In genomic region chr1:183281553-183282091, GRCh38 we compare ENCODE assay signal across 8 cellular contexts.
A peak's percentile ranks its signal among the peaks of the same experiment; 100 is the strongest.
DNase-seq lines count a peak whose midpoint lies in the region; ATAC-seq and TF ChIP-seq lines count a peak whose summit lies in the region.

No MANE protein-coding gene starts in this region.

- ATAC-seq in activated T-helper 17 cell treated with anti-CD3 and anti-CD28 coated beads, Interleukin-2, amount 50 U/mL, for 72 hours (replicated peaks): peak; percentile 66

- H3K36me3 Mint-ChIP-seq in CD14-positive monocyte: no peaks in the 10 kb centered on the region
- no peaks in the 10 kb centered on the region for H3K36me3 Mint-ChIP-seq in activated T-helper 17 cell treated with anti-CD3 and anti-CD28 coated beads, Interleukin-2, amount 50 U/mL, for 72 hours (ENCODE audit: low read depth)

- H3K4me1 ChIP-seq in neutrophil (ENCODE audit: control insufficient read depth in 1 of 2, insufficient read depth in 1 of 2, low read depth in 1 of 2, low read length in 1 of 2) (peaks cover 37 to 40% of the 10 kb centered on the region in 2 experiments), stomach smooth muscle (ENCODE audit: control insufficient read depth, insufficient read depth, low read length) (peaks cover 41% of the 10 kb centered on the region)

- TF ChIP-seq CTCF in CD14-positive monocyte (IDR thresholded peaks at IDR 0.05): peak; percentile 92
- TF ChIP-seq CTCF in GM20000 (IDR thresholded peaks at IDR 0.05; ENCODE audit: extremely low read depth, missing control alignments): peak; percentile 89
- peak; percentile 98 for TF ChIP-seq CTCF in LNCAP (IDR thresholded peaks at IDR 0.05)
- TF ChIP-seq CTCF in foreskin fibroblast (IDR thresholded peaks at IDR 0.05; ENCODE audit: low read depth, low read length): peak; percentile 89
- TF ChIP-seq CTCF in neutrophil (IDR thresholded peaks at IDR 0.05): peak; percentile 92

- peaks cover 0 to 3% (median 2%) of the 10 kb centered on the region in 3 donors for H3K27me3 Mint-ChIP-seq in CD14-positive monocyte (ENCODE audit: low read depth in 3 of 3)
- peaks cover 9% of the 10 kb centered on the region for H3K27me3 Mint-ChIP-seq in activated T-helper 17 cell treated with anti-CD3 and anti-CD28 coated beads, Interleukin-2, amount 50 U/mL, for 72 hours

- H3K27me3 ChIP-seq in neutrophil (no peaks in the 10 kb centered on the region), stomach smooth muscle (ENCODE audit: control insufficient read depth in 1 of 2, insufficient read depth in 2 of 2, low read length in 2 of 2) (no peaks in the 10 kb centered on the region)

- peak overlapping the region in 6 of 7 donors; percentile 86 to 99 (median 96) for H3K27ac Mint-ChIP-seq in CD14-positive monocyte
- no peak overlapping the region for H3K27ac Mint-ChIP-seq in activated T-helper 17 cell treated with anti-CD3 and anti-CD28 coated beads, Interleukin-2, amount 50 U/mL, for 72 hours

- peaks cover 0 to 2% (median 0%) of the 10 kb centered on the region in 7 donors for H3K9me3 Mint-ChIP-seq in CD14-positive monocyte
- no peaks in the 10 kb centered on the region for H3K9me3 Mint-ChIP-seq in activated T-helper 17 cell treated with anti-CD3 and anti-CD28 coated beads, Interleukin-2, amount 50 U/mL, for 72 hours

- H3K27ac ChIP-seq in neutrophil (peak overlapping the region; percentile 89), stomach smooth muscle (ENCODE audit: low read length) (peak overlapping the region; percentile 66)

- H3K9me3 ChIP-seq in neutrophil: no peaks in the 10 kb centered on the region
- H3K9me3 ChIP-seq in stomach smooth muscle (ENCODE audit: control insufficient read depth in 2 of 2, low read length in 2 of 2): no peaks in the 10 kb centered on the region

- intact Hi-C loops in CD14-positive monocyte (cut with micrococcal nuclease): loop anchor here (5.0 to 10.0 kb wide), 3 partner anchors 261 to 401 kb away; no protein-coding TSS in a partner anchor

- H3K4me3 ChIP-seq in foreskin fibroblast (ENCODE audit: low read depth in 1 of 2, low read length in 2 of 2) (no peak overlapping the region), neutrophil (ENCODE audit: low read depth in 1 of 2, low read length in 1 of 2) (no peak overlapping the region), stomach smooth muscle (ENCODE audit: low read length in 2 of 2) (peak overlapping the region; percentile 37 to 54)

- peak overlapping the region; percentile 17 to 21 for H3K9ac ChIP-seq in stomach smooth muscle (ENCODE audit: low read length in 2 of 2)

- peak; percentile 73 for DNase-seq in CD14-positive monocyte (ENCODE audit: low spot score)
- peak; percentile 75 for DNase-seq in GM20000 (ENCODE audit: low spot score)
- DNase-seq in RPMI7951 (ENCODE audit: low read depth): peak; percentile 88
- DNase-seq in foreskin fibroblast: peak; percentile 85 to 96

- no peaks in the 10 kb centered on the region for H3K36me3 ChIP-seq in neutrophil
- H3K36me3 ChIP-seq in stomach smooth muscle (ENCODE audit: control insufficient read depth in 2 of 2, insufficient read depth in 2 of 2, low read length in 2 of 2): no peaks in the 10 kb centered on the region

- peaks cover 38% of the 10 kb centered on the region for H3K4me1 Mint-ChIP-seq in CD14-positive monocyte
- no peaks in the 10 kb centered on the region for H3K4me1 Mint-ChIP-seq in activated T-helper 17 cell treated with anti-CD3 and anti-CD28 coated beads, Interleukin-2, amount 50 U/mL, for 72 hours

- H3K4me3 Mint-ChIP-seq in CD14-positive monocyte: no peak overlapping the region
- no peak overlapping the region for H3K4me3 Mint-ChIP-seq in activated T-helper 17 cell treated with anti-CD3 and anti-CD28 coated beads, Interleukin-2, amount 50 U/mL, for 72 hours

Comparison
In these comparisons a context has a peak if more than half of its experiments do, and no peak if none do; other contexts are left out.
1. H3K4me3 ChIP-seq: peak in stomach smooth muscle (2 of 2); none in foreskin fibroblast (0 of 2) and neutrophil (0 of 2).
2. Peak in every context shown above with its lines, with median percentiles within 50 percentile points of each other: DNase-seq and CTCF ChIP-seq.